ENCODE assay signal across 1 cellular context in the genomic region with DNA sequence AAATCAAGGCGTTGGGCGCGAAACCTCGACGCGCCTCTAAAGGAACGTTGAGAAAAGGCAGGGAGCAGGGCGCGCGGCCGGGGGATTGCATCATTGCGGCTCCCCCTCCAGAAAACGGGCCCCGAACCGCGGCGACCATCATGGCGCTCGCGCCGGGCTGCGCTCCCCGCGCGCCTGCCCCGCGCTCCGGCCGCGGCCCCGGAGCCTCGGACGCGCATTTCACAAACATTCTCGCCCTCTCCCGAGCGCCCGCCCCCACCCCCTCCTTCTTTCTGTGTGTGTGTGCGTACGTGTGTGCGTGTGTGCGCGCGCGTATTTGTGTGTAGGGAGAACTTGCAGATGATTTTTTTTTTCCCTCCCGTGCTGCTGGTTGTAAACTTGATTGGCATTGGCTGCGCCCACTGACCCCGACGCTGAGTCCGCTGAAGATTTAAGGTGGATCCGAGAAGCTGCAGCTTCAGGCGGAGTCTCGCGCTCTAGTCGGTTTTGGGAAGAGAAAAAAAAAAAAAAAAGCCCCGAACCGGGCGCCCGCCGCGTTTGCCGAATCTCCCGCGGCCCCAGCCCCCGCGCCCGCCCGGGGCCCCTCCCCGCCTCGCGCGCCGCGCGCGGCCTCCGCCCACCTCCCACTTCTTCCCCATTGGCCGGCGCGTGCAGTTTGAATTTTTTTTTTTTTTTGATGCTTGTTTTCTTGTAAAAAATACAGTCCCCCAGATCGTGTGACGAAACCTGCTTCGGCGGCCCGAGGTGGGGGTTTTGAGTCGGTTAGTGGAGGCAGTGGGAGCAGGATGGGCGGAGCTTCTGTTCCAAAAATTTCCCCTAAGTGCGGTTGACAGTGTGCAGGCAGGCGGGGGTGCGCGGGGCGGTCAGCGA.
TF ChIP-seq lines count a peak whose summit lies in the region.

No MANE protein-coding gene starts in this region.

TF ChIP-seq in K562, 482 proteins besides CTCF, POLR2A, EP300 and RAD21 (continued from another document):
- TF ChIP-seq KDM4B (IDR thresholded peaks at IDR 0.05; ENCODE audit: borderline replicate concordance in 2 of 2, low read depth in 1 of 2): no peak
- TF ChIP-seq, protein P1, sequence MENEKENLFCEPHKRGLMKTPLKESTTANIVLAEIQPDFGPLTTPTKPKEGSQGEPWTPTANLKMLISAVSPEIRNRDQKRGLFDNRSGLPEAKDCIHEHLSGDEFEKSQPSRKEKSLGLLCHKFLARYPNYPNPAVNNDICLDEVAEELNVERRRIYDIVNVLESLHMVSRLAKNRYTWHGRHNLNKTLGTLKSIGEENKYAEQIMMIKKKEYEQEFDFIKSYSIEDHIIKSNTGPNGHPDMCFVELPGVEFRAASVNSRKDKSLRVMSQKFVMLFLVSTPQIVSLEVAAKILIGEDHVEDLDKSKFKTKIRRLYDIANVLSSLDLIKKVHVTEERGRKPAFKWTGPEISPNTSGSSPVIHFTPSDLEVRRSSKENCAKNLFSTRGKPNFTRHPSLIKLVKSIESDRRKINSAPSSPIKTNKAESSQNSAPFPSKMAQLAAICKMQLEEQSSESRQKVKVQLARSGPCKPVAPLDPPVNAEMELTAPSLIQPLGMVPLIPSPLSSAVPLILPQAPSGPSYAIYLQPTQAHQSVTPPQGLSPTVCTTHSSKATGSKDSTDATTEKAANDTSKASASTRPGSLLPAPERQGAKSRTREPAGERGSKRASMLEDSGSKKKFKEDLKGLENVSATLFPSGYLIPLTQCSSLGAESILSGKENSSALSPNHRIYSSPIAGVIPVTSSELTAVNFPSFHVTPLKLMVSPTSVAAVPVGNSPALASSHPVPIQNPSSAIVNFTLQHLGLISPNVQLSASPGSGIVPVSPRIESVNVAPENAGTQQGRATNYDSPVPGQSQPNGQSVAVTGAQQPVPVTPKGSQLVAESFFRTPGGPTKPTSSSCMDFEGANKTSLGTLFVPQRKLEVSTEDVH (IDR thresholded peaks at IDR 0.05; ENCODE audit: low read depth, partially characterized antibody): no peak
- TF ChIP-seq ARID2 (IDR thresholded peaks at IDR 0.05): no peak
- no peak for TF ChIP-seq MTA1 (IDR thresholded peaks at IDR 0.05; ENCODE audit: borderline replicate concordance)
- TF ChIP-seq, protein P2, sequence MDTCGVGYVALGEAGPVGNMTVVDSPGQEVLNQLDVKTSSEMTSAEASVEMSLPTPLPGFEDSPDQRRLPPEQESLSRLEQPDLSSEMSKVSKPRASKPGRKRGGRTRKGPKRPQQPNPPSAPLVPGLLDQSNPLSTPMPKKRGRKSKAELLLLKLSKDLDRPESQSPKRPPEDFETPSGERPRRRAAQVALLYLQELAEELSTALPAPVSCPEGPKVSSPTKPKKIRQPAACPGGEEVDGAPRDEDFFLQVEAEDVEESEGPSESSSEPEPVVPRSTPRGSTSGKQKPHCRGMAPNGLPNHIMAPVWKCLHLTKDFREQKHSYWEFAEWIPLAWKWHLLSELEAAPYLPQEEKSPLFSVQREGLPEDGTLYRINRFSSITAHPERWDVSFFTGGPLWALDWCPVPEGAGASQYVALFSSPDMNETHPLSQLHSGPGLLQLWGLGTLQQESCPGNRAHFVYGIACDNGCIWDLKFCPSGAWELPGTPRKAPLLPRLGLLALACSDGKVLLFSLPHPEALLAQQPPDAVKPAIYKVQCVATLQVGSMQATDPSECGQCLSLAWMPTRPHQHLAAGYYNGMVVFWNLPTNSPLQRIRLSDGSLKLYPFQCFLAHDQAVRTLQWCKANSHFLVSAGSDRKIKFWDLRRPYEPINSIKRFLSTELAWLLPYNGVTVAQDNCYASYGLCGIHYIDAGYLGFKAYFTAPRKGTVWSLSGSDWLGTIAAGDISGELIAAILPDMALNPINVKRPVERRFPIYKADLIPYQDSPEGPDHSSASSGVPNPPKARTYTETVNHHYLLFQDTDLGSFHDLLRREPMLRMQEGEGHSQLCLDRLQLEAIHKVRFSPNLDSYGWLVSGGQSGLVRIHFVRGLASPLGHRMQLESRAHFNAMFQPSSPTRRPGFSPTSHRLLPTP (IDR thresholded peaks at IDR 0.05; ENCODE audit: borderline replicate concordance, extremely low read depth, insufficient read length): no peak
